Comparison of ENCODE assay signal across 9 cellular contexts in genomic region chr2:24009680-24010476, GRCh38. TPM values are rescaled to one million over a fixed set of nuclear protein-coding genes. Genes with fewer than 3 reads are reported as not detected.
DNase-seq lines count a peak whose midpoint lies in the region; ATAC-seq, FAIRE-seq and TF ChIP-seq lines count a peak whose summit lies in the region.
"Had no signal": no experiment of that assay in that cellular context is flagged by ENCODE, and none has a peak within 500 bp of the region (broad histone marks: within the 10 kb centered on the region; RNA-seq: fewer than 3 reads in every experiment).

MFSD2B (plus strand) TSS chr2:24010085; CDS start chr2:24010097, 12 bp downstream.

- TF ChIP-seq POLR2A in GM12891 (IDR thresholded peaks at IDR 0.05; ENCODE audit: low read depth, low read length): no peak
- no peak for TF ChIP-seq POLR2A in gastrocnemius medialis (IDR thresholded peaks at IDR 0.05)

- no peak for TF ChIP-seq CTCF in gastrocnemius medialis (IDR thresholded peaks at IDR 0.05 in 4 of 5, conservative IDR thresholded peaks at IDR 0.05 in 1 of 5)

- ATAC-seq in gastrocnemius medialis (no peak), GM21576 (IDR thresholded peaks at IDR 0.05; ENCODE audit: unreplicated experiment) (no peak)

- H3K27me3 ChIP-seq in iPS DF 6.9 (ENCODE audit: control insufficient read depth, insufficient read depth, low read length) (no peaks in the 10 kb centered on the region), gastrocnemius medialis (peaks cover 25 to 30% (median 28%) of the 10 kb centered on the region in 3 donors)

- DNase-seq in GM12891 (ENCODE audit: insufficient read length, low spot score): peak; percentile 56
- DNase-seq in amniotic epithelial cell (ENCODE audit: low read depth): peak; percentile 24
- no peak for DNase-seq in iPS DF 6.9 (ENCODE audit: low read depth, low spot score)
- DNase-seq in gastrocnemius medialis: no peak
- no peak for DNase-seq in C1 segment of cervical spinal cord (lab: John Stamatoyannopoulos, UW)
- no peak for DNase-seq in NCI-H1092 (lab: John Stamatoyannopoulos, UW)
- DNase-seq in UCSD-AML1 (lab: John Stamatoyannopoulos, UW; ENCODE audit: unreplicated experiment): no peak
- DNase-seq: NK-92 treated with Interleukin-12 subunit alpha and Interleukin-12 subunit beta, amount 100 ng/mL, for 24 hours had no signal

- H3K9me3 ChIP-seq in iPS DF 6.9 (ENCODE audit: control insufficient read depth, insufficient read depth, low read length): no peaks in the 10 kb centered on the region
- H3K9me3 ChIP-seq in gastrocnemius medialis: no peaks in the 10 kb centered on the region

- FAIRE-seq in GM12891 (lab: Jason Lieb, UNC): no peak

- in situ Hi-C loops in gastrocnemius medialis (cut with MboI; ENCODE audit: low sequenced_read_pairs in 4 of 4): no loop called here

- WGBS in iPS DF 6.9 (ENCODE audit: insufficient coverage, insufficient read length): no CpG with 5 or more reads among the region's 75 CpGs

- H3K27ac ChIP-seq in iPS DF 6.9 (ENCODE audit: low read length) (no peak within 1 kb of the TSS), gastrocnemius medialis (no peak within 1 kb of the TSS)

- H3K4me3 ChIP-seq in iPS DF 6.9 (ENCODE audit: low read length): peak within 1 kb of the TSS; percentile 46; the same call in 1 of the 2 replicates
- peak within 1 kb of the TSS in 3 of 4 donors; percentile 32 to 49 (median 44) for H3K4me3 ChIP-seq in gastrocnemius medialis

- H3K4me1 ChIP-seq in iPS DF 6.9 (ENCODE audit: control insufficient read depth, insufficient read depth, low read length) (peaks cover 4% of the 10 kb centered on the region), gastrocnemius medialis (peaks cover 4 to 8% of the 10 kb centered on the region in 2 donors)

- intact Hi-C loops in gastrocnemius medialis (cut with DNase I; ENCODE audit: low total_unique reads): no loop called here

- H3K36me3 ChIP-seq in iPS DF 6.9 (ENCODE audit: control insufficient read depth, insufficient read depth, low read length) (no peaks in the 10 kb centered on the region), gastrocnemius medialis (no peaks in the 10 kb centered on the region)

TF ChIP-seq in GM12891, 5 proteins besides CTCF, POLR2A, EP300 and RAD21:
- no peak for TF ChIP-seq POU2F2 (IDR thresholded peaks at IDR 0.05; ENCODE audit: low read depth, low read length)
- TF ChIP-seq PAX5 (IDR thresholded peaks at IDR 0.05; ENCODE audit: insufficient read depth, low read length, severe bottlenecking): no peak
- no peak for TF ChIP-seq TAF1 (IDR thresholded peaks at IDR 0.05; ENCODE audit: low read depth, low read length)
- no peak for TF ChIP-seq SPI1 (IDR thresholded peaks at IDR 0.05; ENCODE audit: low read depth, low read length)
- TF ChIP-seq POLR2AphosphoS5 (IDR thresholded peaks at IDR 0.05; ENCODE audit: low read depth, low read length): no peak

RNA-seq across cellular contexts. Expression of gene MFSD2B, which starts in this region (rescaled TPM):
- 0.12 TPM for polyA plus RNA-seq in GM12891 (2012; ENCODE audit: low read depth, missing spikeins)
- total RNA-seq in gastrocnemius medialis: not detected

Comparison
In these comparisons a context has a peak if more than half of its experiments do, and no peak if none do; other contexts are left out.
1. DNase-seq: peak in GM12891 (single experiment) and amniotic epithelial cell (single experiment); none in iPS DF 6.9 (single experiment), gastrocnemius medialis (0 of 2), C1 segment of cervical spinal cord (0 of 14), NCI-H1092 (single experiment) and UCSD-AML1 (single experiment).